In the genomic region with DNA sequence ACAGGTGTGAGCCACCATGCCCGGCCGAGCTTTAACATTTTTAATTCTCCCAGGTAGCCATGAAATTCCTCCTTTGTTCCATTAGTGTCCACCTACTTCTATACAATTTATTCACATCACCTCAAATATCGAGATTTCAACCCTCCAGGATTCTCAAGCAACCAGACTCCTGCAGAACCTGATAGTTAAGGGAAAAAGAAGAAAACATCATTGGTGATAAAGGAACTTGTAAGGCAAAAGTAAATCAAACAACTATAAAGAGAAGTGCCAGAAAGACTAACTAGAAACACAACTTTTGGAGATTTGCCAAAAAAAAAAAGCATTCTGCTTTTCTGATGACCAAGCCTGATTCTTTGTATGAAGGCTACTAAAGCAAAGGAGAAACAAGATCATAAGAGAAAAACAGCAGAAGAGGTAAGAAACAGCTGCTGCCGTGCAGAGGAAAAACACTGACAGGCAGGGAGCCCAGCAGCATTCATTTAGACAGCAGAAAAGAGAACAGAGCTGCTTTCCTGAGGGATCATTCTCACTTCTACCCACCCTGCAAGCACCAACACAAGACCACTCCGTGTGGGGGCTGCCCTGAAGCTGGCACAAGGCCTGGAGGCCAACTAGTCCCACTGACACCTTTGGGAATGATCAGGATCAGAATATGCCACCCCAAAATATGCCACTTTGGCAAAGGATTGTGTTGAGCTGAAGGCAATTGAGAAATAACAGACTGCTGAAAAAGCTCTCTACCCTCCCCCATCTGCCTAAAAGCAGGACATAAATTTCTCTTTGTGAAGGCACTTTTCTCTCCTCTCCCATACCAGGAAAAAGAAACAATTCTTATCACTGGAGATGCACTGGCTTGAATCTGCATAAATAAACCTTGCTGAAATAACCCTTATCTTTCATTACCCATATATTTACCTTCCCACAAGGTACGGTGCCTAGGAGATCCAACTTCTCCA, we compare ENCODE assay signal across 9 cellular contexts.
DNase-seq lines count a peak whose midpoint lies in the region; ATAC-seq and TF ChIP-seq lines count a peak whose summit lies in the region.
"Had no signal": no experiment of that assay in that cellular context is flagged by ENCODE, and none has a peak within 500 bp of the region (broad histone marks: within the 10 kb centered on the region; RNA-seq: fewer than 3 reads in every experiment).

No MANE protein-coding gene starts in this region.

- H3K4me1 Mint-ChIP-seq in Caco-2 (ENCODE audit: low read depth, unreplicated experiment) = peaks cover 18% of the 10 kb centered on the region

- H3K36me3 ChIP-seq in cardiac muscle cell (no peaks in the 10 kb centered on the region), Caco-2 (ENCODE audit: control insufficient read depth, insufficient read depth, low read length) (no peaks in the 10 kb centered on the region)
- H3K36me3 ChIP-seq: SJSA1 had no signal

- H3K9me3 ChIP-seq in cardiac muscle cell (ENCODE audit: low read depth) (no peaks in the 10 kb centered on the region), Caco-2 (no peaks in the 10 kb centered on the region)
- H3K9me3 ChIP-seq: SJSA1 had no signal

- no peaks in the 10 kb centered on the region for H3K36me3 Mint-ChIP-seq in Caco-2 (ENCODE audit: insufficient read depth, unreplicated experiment)

- intact Hi-C loops in posterior cingulate gyrus (cut with DNase I) = no loop called here
- intact Hi-C loops in Caco-2 (cut with micrococcal nuclease; ENCODE audit: unreplicated experiment) = no loop called here

- BruUV-seq in Caco-2 (replicated peaks; lab: Mats Ljungman, UMichigan) = no TSS peak

- no peak overlapping the region for H3K4me3 Mint-ChIP-seq in Caco-2 (ENCODE audit: unreplicated experiment)

- H3K9me3 Mint-ChIP-seq in Caco-2 (ENCODE audit: unreplicated experiment) = no peaks in the 10 kb centered on the region

- no peaks in the 10 kb centered on the region for H3K27me3 Mint-ChIP-seq in Caco-2 (ENCODE audit: insufficient read depth, unreplicated experiment)

- peaks cover 13% of the 10 kb centered on the region for H3K4me1 ChIP-seq in cardiac muscle cell (ENCODE audit: low read depth)
- peaks cover 8% of the 10 kb centered on the region; the same call in 1 of the 2 replicates for H3K4me1 ChIP-seq in Caco-2

- no peaks in the 10 kb centered on the region for H3K27me3 ChIP-seq in cardiac muscle cell
- H3K27me3 ChIP-seq in Caco-2 (replicated peaks; ENCODE audit: control insufficient read depth, insufficient read depth, low read length) = no peaks in the 10 kb centered on the region
- H3K27me3 ChIP-seq: SJSA1 had no signal

- CTCF ChIA-PET in Caco-2 (lab: Charles Lee) = no interaction called here

- TF ChIP-seq CTCF in cardiac muscle cell (IDR thresholded peaks at IDR 0.05; ENCODE audit: low read depth, low read length) (no peak), Caco-2 (IDR thresholded peaks at IDR 0.05; ENCODE audit: insufficient read depth in 1 of 2, low read depth in 1 of 2, low read length in 1 of 2, severe bottlenecking in 1 of 2, unreplicated experiment in 1 of 2) (no peak)

- no peak overlapping the region for H3K27ac Mint-ChIP-seq in Caco-2 (ENCODE audit: unreplicated experiment)

- peak; percentile 4 for DNase-seq in DMS79 (lab: John Stamatoyannopoulos, UW)
- DNase-seq in cardiac muscle cell (ENCODE audit: low read depth in 1 of 2, low spot score in 1 of 2) = peak in 1 of 2 donors; percentile 56
- DNase-seq in posterior cingulate gyrus = peak in 7 of 10 donors; percentile 38 to 92 (median 61)
- DNase-seq in islet precursor cell = no peak
- DNase-seq in Caco-2 = no peak
- no peak for DNase-seq in 8988T

- ATAC-seq in SK-N-SH treated with all-trans-retinoic acid at 6 μM for 48 hours (peak; percentile 72), GM21717 (IDR thresholded peaks at IDR 0.05; ENCODE audit: unreplicated experiment) (no peak)

- H3K4me3 ChIP-seq in cardiac muscle cell (no peak overlapping the region), Caco-2 (ENCODE audit: low read depth, low read length) (no peak overlapping the region)
- H3K4me3 ChIP-seq: SJSA1 had no signal

- peak overlapping the region; percentile 31 for H3K27ac ChIP-seq in cardiac muscle cell
- H3K27ac ChIP-seq: SJSA1 had no signal

- POLR2A ChIA-PET in Caco-2 (lab: Charles Lee) = no interaction called here

TF ChIP-seq in SK-N-SH treated with all-trans-retinoic acid at 6 μM for 48 hours, 23 proteins besides CTCF, POLR2A, EP300 and RAD21:
- TF ChIP-seq CSRNP3 (CRISPR knock-in tag; IDR thresholded peaks at IDR 0.05) = no peak
- TF ChIP-seq, protein P1, sequence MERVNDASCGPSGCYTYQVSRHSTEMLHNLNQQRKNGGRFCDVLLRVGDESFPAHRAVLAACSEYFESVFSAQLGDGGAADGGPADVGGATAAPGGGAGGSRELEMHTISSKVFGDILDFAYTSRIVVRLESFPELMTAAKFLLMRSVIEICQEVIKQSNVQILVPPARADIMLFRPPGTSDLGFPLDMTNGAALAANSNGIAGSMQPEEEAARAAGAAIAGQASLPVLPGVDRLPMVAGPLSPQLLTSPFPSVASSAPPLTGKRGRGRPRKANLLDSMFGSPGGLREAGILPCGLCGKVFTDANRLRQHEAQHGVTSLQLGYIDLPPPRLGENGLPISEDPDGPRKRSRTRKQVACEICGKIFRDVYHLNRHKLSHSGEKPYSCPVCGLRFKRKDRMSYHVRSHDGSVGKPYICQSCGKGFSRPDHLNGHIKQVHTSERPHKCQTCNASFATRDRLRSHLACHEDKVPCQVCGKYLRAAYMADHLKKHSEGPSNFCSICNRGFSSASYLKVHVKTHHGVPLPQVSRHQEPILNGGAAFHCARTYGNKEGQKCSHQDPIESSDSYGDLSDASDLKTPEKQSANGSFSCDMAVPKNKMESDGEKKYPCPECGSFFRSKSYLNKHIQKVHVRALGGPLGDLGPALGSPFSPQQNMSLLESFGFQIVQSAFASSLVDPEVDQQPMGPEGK (CRISPR knock-in tag; IDR thresholded peaks at IDR 0.05; ENCODE audit: borderline replicate concordance) = no peak
- peak; percentile 94 for TF ChIP-seq ISL1 (CRISPR knock-in tag; IDR thresholded peaks at IDR 0.05)
- peak; percentile 53; the same call in 1 of the 2 replicates for TF ChIP-seq TSHZ2 (CRISPR knock-in tag; IDR thresholded peaks at IDR 0.05)

Comparison
In these comparisons a context has a peak if more than half of its experiments do, and no peak if none do; other contexts are left out.
1. DNase-seq: peak in DMS79 (single experiment) and posterior cingulate gyrus (7 of 10); none in islet precursor cell (single experiment), Caco-2 (0 of 2) and 8988T (single experiment).